19 cellular contexts compared by ENCODE assay signal in the genomic region with DNA sequence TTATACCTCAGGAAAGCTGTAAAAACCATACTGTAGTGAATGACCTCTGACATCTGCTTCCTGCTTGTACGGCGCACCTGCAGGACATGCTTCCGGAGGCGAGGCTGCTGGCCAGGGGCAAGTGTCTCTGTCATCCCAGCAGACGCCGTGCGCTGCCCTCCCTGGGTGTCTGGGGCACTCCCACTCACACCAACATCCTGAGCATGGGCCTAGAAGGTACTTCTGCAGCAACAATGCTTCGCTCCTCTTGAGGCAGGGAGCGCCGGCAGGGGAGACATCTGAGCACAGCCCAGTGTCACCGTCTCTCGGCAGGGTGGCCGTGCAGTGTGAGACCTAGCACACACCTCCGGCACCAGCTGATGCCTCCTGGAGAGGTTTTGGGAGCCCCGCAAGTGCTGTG.
DNase-seq lines count a peak whose midpoint lies in the region; ATAC-seq and TF ChIP-seq lines count a peak whose summit lies in the region.
"Had no signal": no experiment of that assay in that cellular context is flagged by ENCODE, and none has a peak within 500 bp of the region (broad histone marks: within the 10 kb centered on the region; RNA-seq: fewer than 3 reads in every experiment).

No MANE protein-coding gene starts in this region.

- no peak overlapping the region for H3K27ac ChIP-seq in left ventricle myocardium inferior (replicated peaks)
- H3K27ac ChIP-seq in left lung = no peak overlapping the region
- H3K27ac ChIP-seq: A549, Peyer's patch had no signal

- no peak overlapping the region for H3K4me3 Mint-ChIP-seq in stimulated activated naive CD8-positive, alpha-beta T cell treated with anti-CD3 and anti-CD28 coated beads, Interleukin-15, amount 100 ng/mL, for 72 hours
- H3K4me3 Mint-ChIP-seq: B cell had no signal

- peaks cover 9% of the 10 kb centered on the region for H3K4me1 ChIP-seq in left ventricle myocardium inferior
- no peaks in the 10 kb centered on the region for H3K4me1 ChIP-seq in left lung
- H3K4me1 ChIP-seq: A549, Peyer's patch had no signal

- TF ChIP-seq CTCF in left ventricle myocardium inferior (IDR thresholded peaks at IDR 0.05; ENCODE audit: borderline replicate concordance) (no peak), left lung (IDR thresholded peaks at IDR 0.05) (no peak)

- DNase-seq in left cardiac atrium (peak; percentile 7), left ventricle myocardium inferior (no peak), SHP77 (lab: John Stamatoyannopoulos, UW) (peak; percentile 70 to 92), left lung (peak; percentile 11 to 62), retina (peak; percentile 15), hepatic stellate cell (ENCODE audit: low spot score) (no peak), glomerular visceral epithelial cell (ENCODE audit: extremely low spot score) (no peak)
- no peak for DNase-seq in stimulated activated naive CD8-positive, alpha-beta T cell treated with anti-CD3 and anti-CD28 coated beads, Interleukin-15, amount 100 ng/mL, for 72 hours
- DNase-seq: EL, GF-D8, NCI-H1105, NCI-H146, NCI-H2029, NCI-H345, NCI-H524 had no signal

- H3K27ac Mint-ChIP-seq in stimulated activated naive CD8-positive, alpha-beta T cell treated with anti-CD3 and anti-CD28 coated beads, Interleukin-15, amount 100 ng/mL, for 72 hours = no peak overlapping the region
- H3K27ac Mint-ChIP-seq: B cell had no signal

- intact Hi-C loops in left cardiac atrium (cut with DNase I) (no loop called here), left ventricle myocardium inferior (cut with micrococcal nuclease) (no loop called here), left lung (cut with DNase I) (no loop called here)

- H3K4me1 Mint-ChIP-seq in stimulated activated naive CD8-positive, alpha-beta T cell treated with anti-CD3 and anti-CD28 coated beads, Interleukin-15, amount 100 ng/mL, for 72 hours = peaks cover 30% of the 10 kb centered on the region

- H3K4me3 ChIP-seq in left ventricle myocardium inferior (no peak overlapping the region), left lung (no peak overlapping the region)
- H3K4me3 ChIP-seq: A549, Peyer's patch had no signal

- H3K27me3 ChIP-seq in left ventricle myocardium inferior (ENCODE audit: low read depth) (no peaks in the 10 kb centered on the region), left lung (no peaks in the 10 kb centered on the region)
- H3K27me3 ChIP-seq: Peyer's patch had no signal

- no peaks in the 10 kb centered on the region for H3K9me3 ChIP-seq in left ventricle myocardium inferior (replicated peaks)
- H3K9me3 ChIP-seq in left lung = peaks cover 0 to 7% of the 10 kb centered on the region in 2 donors
- H3K9me3 ChIP-seq: A549, Peyer's patch had no signal

- H3K27me3 Mint-ChIP-seq in stimulated activated naive CD8-positive, alpha-beta T cell treated with anti-CD3 and anti-CD28 coated beads, Interleukin-15, amount 100 ng/mL, for 72 hours = no peaks in the 10 kb centered on the region
- H3K27me3 Mint-ChIP-seq: B cell, IgD-negative memory B cell had no signal

- H3K9me3 Mint-ChIP-seq in stimulated activated naive CD8-positive, alpha-beta T cell treated with anti-CD3 and anti-CD28 coated beads, Interleukin-15, amount 100 ng/mL, for 72 hours = peaks cover 32 to 44% of the 10 kb centered on the region in 2 donors

- ATAC-seq in left cardiac atrium (no peak), left lung (no peak)
- no peak for ATAC-seq in stimulated activated naive CD8-positive, alpha-beta T cell treated with anti-CD3 and anti-CD28 coated beads, Interleukin-15, amount 100 ng/mL, for 72 hours
- ATAC-seq: A549 had no signal

- peaks cover 5% of the 10 kb centered on the region for H3K36me3 ChIP-seq in left ventricle myocardium inferior
- H3K36me3 ChIP-seq in left lung = peaks cover 0 to 20% of the 10 kb centered on the region in 2 donors
- H3K36me3 ChIP-seq: Peyer's patch had no signal

Comparison
In these comparisons a context has a peak if more than half of its experiments do, and no peak if none do; other contexts are left out.
1. DNase-seq: peak in left cardiac atrium (single experiment), SHP77 (2 of 2), left lung (2 of 2) and retina (single experiment); none in left ventricle myocardium inferior (single experiment), hepatic stellate cell (single experiment), stimulated activated naive CD8-positive, alpha-beta T cell treated with anti-CD3 and anti-CD28 coated beads, Interleukin-15, amount 100 ng/mL, for 72 hours (0 of 2) and glomerular visceral epithelial cell (single experiment).